Comparison of ENCODE assay signal across 14 cellular contexts in the genomic region with DNA sequence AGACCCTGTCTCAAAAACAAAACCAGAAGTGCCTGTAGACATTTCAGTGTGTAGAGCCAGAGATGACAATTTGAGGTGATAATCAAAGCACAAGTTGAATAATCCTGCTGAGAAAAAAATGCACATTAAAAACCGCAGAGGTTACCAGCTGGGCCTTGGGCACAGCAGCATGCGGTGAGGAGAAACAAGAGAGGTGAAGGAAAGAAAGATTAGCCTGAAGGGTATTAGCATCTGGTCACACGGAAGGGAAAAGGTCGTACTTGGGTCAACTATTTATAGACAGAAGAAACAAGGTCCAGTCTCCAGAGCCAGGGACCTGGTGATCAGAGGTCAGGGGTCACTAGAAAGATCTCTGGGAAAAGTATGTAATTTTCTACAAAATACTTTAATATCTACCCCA. TPM values are rescaled to one million over a fixed set of nuclear protein-coding genes. Genes with fewer than 3 reads are reported as not detected.
DNase-seq lines count a peak whose midpoint lies in the region; ATAC-seq, FAIRE-seq and TF ChIP-seq lines count a peak whose summit lies in the region.
"Had no signal": no experiment of that assay in that cellular context is flagged by ENCODE, and none has a peak within 500 bp of the region (broad histone marks: within the 10 kb centered on the region; RNA-seq: fewer than 3 reads in every experiment).

No MANE protein-coding gene starts in this region.

- H3K27me3 Mint-ChIP-seq in activated naive CD4-positive, alpha-beta T cell treated with anti-CD3 and anti-CD28 coated beads, Interleukin-2, amount 10 ng/mL, durations not matched to agents 7 days and 5 days: peaks cover 35% of the 10 kb centered on the region

- peak overlapping the region; percentile 51 for H3K4me2 ChIP-seq in A549
- H3K4me2 ChIP-seq: BLaER1 had no signal

- H3K27ac Mint-ChIP-seq in activated naive CD4-positive, alpha-beta T cell treated with anti-CD3 and anti-CD28 coated beads, Interleukin-2, amount 10 ng/mL, durations not matched to agents 7 days and 5 days: no peak overlapping the region

- no peak for FAIRE-seq in A549 (lab: Jason Lieb, UNC)

- no peaks in the 10 kb centered on the region for H3K9me3 Mint-ChIP-seq in activated naive CD4-positive, alpha-beta T cell treated with anti-CD3 and anti-CD28 coated beads, Interleukin-2, amount 10 ng/mL, durations not matched to agents 7 days and 5 days

- TF ChIP-seq EP300 in A549 (IDR thresholded peaks at IDR 0.05): no peak

- TF ChIP-seq CTCF in A549 (IDR thresholded peaks at IDR 0.05): no peak

- ATAC-seq in A549 (no peak; a peak in 1 of 6 replicates), HG03175 (IDR thresholded peaks at IDR 0.05; ENCODE audit: unreplicated experiment) (peak; percentile 42), left lobe of liver (peak; percentile 81), GM21723 (IDR thresholded peaks at IDR 0.05; ENCODE audit: unreplicated experiment) (no peak)
- ATAC-seq: SK-N-SH treated with all-trans-retinoic acid at 6 μM for 48 hours had no signal

- peaks cover 2% of the 10 kb centered on the region for H3K4me1 Mint-ChIP-seq in activated naive CD4-positive, alpha-beta T cell treated with anti-CD3 and anti-CD28 coated beads, Interleukin-2, amount 10 ng/mL, durations not matched to agents 7 days and 5 days

- no peak overlapping the region for H3K4me3 Mint-ChIP-seq in activated naive CD4-positive, alpha-beta T cell treated with anti-CD3 and anti-CD28 coated beads, Interleukin-2, amount 10 ng/mL, durations not matched to agents 7 days and 5 days

- DNase-seq in A549 (ENCODE audit: low read depth in 1 of 2, low spot score in 1 of 2) (no peak), SK-MEL-5 (ENCODE audit: low read depth, low spot score) (peak; percentile 17), left lobe of liver (ENCODE audit: low spot score) (no peak), LoVo (ENCODE audit: low spot score) (no peak)
- DNase-seq in activated naive CD4-positive, alpha-beta T cell treated with anti-CD3 and anti-CD28 coated beads, Interleukin-2, amount 10 ng/mL, durations not matched to agents 7 days and 5 days: no peak
- no peak for DNase-seq in stimulated activated naive CD4-positive, alpha-beta T cell (lab: John Stamatoyannopoulos, UW)
- DNase-seq: GOT3, NCI-H2029 treated with DMSO at 0.1 percent for 48 hours, NCI-H226, NCI-H526 treated with DMSO at 0.1 percent for 48 hours had no signal

- in situ Hi-C loops in SK-MEL-5 (cut with HindIII; ENCODE audit: low pct_unique_long_range_greater_than_20kb, low sequenced_read_pairs): no loop called here

- POLR2A ChIA-PET in A549 (lab: Yijun Ruan, JAX): no interaction called here

- no peaks in the 10 kb centered on the region for H3K9me3 ChIP-seq in A549
- H3K9me3 ChIP-seq: BLaER1 had no signal

- peaks cover 60% of the 10 kb centered on the region for H3K4me1 ChIP-seq in A549
- H3K4me1 ChIP-seq: BLaER1 had no signal

- no peak overlapping the region for H3K4me3 ChIP-seq in A549
- H3K4me3 ChIP-seq: BLaER1 had no signal

- CTCF ChIA-PET in A549 (lab: Yijun Ruan, JAX): interaction anchor here (1.1 to 3.8 kb wide), 4 partner anchors 7 to 162 kb away, joined by 4 to 20 read pairs (median 7); a partner anchor contains a TSS
- CTCF ChIA-PET in activated naive CD4-positive, alpha-beta T cell treated with anti-CD3 and anti-CD28 coated beads, Interleukin-2, amount 10 ng/mL, durations not matched to agents 7 days and 5 days (lab: Charles Lee): interaction anchor here (1.2 kb wide), 2 partner anchors 9 to 69 kb away, joined by 3 to 4 read pairs; no protein-coding TSS in a partner anchor

- no peak for TF ChIP-seq POLR2A in A549 (IDR thresholded peaks at IDR 0.05; ENCODE audit: low read length)

- H3K36me3 Mint-ChIP-seq in activated naive CD4-positive, alpha-beta T cell treated with anti-CD3 and anti-CD28 coated beads, Interleukin-2, amount 10 ng/mL, durations not matched to agents 7 days and 5 days: no peaks in the 10 kb centered on the region

- TF ChIP-seq RAD21 in A549 (conservative IDR thresholded peaks at IDR 0.05 in 1 of 2, IDR thresholded peaks at IDR 0.05 in 1 of 2): no peak

- H3K27ac ChIP-seq in A549: peak overlapping the region in 1 of 2 experiments; percentile 67; a peak in 3 of 6 replicates
- H3K27ac ChIP-seq: BLaER1 had no signal

- 69% methylated on average over 4 of the region's 4 CpGs for WGBS in A549 (ENCODE audit: missing lambda C conversion rate)

TF ChIP-seq in A549, 52 proteins besides CTCF, POLR2A, EP300 and RAD21:
- TF ChIP-seq SMC3 (IDR thresholded peaks at IDR 0.05) (no peak), MAFK (IDR thresholded peaks at IDR 0.05; ENCODE audit: partially characterized antibody) (no peak), NPAS2 (CRISPR knock-in tag; IDR thresholded peaks at IDR 0.05; ENCODE audit: borderline replicate concordance) (no peak), PHF8 (IDR thresholded peaks at IDR 0.05; ENCODE audit: borderline replicate concordance, low read depth) (no peak), CBX8 (IDR thresholded peaks at IDR 0.05) (no peak), ZC3H11A (IDR thresholded peaks at IDR 0.05) (no peak), NFE2L2 (conservative IDR thresholded peaks at IDR 0.05; ENCODE audit: low read length) (no peak), EHMT2 (IDR thresholded peaks at IDR 0.05; ENCODE audit: low read depth) (no peak), FOXS1 (CRISPR knock-in tag; IDR thresholded peaks at IDR 0.05) (no peak), RNF2 (IDR thresholded peaks at IDR 0.05; ENCODE audit: borderline replicate concordance, low read depth) (no peak), CHD4 (IDR thresholded peaks at IDR 0.05; ENCODE audit: borderline replicate concordance) (no peak)
- TF ChIP-seq, protein P1, sequence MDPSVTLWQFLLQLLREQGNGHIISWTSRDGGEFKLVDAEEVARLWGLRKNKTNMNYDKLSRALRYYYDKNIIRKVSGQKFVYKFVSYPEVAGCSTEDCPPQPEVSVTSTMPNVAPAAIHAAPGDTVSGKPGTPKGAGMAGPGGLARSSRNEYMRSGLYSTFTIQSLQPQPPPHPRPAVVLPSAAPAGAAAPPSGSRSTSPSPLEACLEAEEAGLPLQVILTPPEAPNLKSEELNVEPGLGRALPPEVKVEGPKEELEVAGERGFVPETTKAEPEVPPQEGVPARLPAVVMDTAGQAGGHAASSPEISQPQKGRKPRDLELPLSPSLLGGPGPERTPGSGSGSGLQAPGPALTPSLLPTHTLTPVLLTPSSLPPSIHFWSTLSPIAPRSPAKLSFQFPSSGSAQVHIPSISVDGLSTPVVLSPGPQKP (IDR thresholded peaks at IDR 0.05; ENCODE audit: low read depth, low read length): no peak
- TF ChIP-seq, protein P2, sequence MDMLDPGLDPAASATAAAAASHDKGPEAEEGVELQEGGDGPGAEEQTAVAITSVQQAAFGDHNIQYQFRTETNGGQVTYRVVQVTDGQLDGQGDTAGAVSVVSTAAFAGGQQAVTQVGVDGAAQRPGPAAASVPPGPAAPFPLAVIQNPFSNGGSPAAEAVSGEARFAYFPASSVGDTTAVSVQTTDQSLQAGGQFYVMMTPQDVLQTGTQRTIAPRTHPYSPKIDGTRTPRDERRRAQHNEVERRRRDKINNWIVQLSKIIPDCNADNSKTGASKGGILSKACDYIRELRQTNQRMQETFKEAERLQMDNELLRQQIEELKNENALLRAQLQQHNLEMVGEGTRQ (IDR thresholded peaks at IDR 0.05): no peak

RNA-seq across cellular contexts. Expression of a gene that starts 10.3 kb away (rescaled TPM):
- polyA plus RNA-seq in A549 (2011; rRNA removed) (49.0 and 64.5 TPM in 2 replicates), A549 (2017; fragmentation: RNase III; extraction: RNeasy Plus Mini Kit Qiagen cat#74134 plus additional on column Dnase treatment) (49.5 to 65.0 TPM (median 60.6 TPM) in 3 replicates)
- 36.9 and 38.4 TPM in 2 replicates for polyA plus RNA-seq in A549 (2012; cell fraction: cytosol; rRNA removed)
- 41.6 and 44.1 TPM in 2 replicates for polyA plus RNA-seq in A549 (2012; cell fraction: nucleus; rRNA removed)
- 27.1 and 28.1 TPM in 2 replicates for polyA minus RNA-seq in A549 (2011; rRNA and poly(A)+ RNA removed)
- 32.5 and 33.0 TPM in 2 replicates for total RNA-seq in SK-MEL-5 (2014; rRNA removed; shearing (Covaris generic))
- 20.2 and 23.7 TPM in 2 replicates for polyA plus RNA-seq in SK-MEL-5 (2015; cell fraction: cytosol; rRNA removed)
- 12.7 and 14.1 TPM in 2 replicates for polyA plus RNA-seq in SK-MEL-5 (2015; cell fraction: nucleus; rRNA removed)
- total RNA-seq in left lobe of liver: 18.1 TPM

Comparison
In these comparisons a context has a peak if more than half of its experiments do, and no peak if none do; other contexts are left out.
1. ATAC-seq: peak in HG03175 (single experiment) and left lobe of liver (single experiment); none in A549 (0 of 2) and GM21723 (single experiment).